In the genomic region with DNA sequence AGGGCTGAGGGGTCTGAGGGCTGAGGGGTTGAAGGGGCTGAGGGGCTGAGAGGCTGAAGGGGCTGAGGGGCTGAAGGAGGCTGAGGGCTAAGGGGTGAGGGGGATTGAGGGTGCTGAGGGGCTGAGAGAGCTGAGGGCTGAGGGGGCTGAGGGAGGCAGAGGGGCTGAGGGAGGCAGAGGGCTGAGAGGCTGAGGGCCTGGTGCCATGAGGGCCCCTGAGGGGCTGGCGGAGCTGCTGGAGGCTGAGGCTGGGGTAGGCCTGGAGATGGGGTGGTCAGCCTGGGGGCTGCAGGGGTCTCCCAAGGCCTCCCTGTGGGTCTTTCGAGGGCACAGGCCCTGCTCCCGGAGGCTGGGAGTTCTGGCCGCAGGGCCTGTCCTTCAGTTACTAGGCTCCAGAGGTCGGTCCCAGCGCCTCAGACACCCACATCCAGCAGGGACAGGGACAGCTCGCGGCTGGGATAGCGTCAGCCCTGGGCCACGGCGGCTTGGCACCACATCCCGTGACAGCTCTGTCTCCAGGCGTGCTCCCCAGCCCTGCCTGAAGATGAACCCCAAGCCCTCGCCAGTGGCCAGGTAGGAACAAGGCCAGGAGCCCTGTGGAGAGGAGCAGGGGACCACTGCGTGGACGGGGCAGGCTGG, we compare ENCODE assay signal across 11 cellular contexts. TPM values are rescaled to one million over a fixed set of nuclear protein-coding genes. Genes with fewer than 3 reads are reported as not detected.
DNase-seq lines count a peak whose midpoint lies in the region; ATAC-seq, FAIRE-seq and TF ChIP-seq lines count a peak whose summit lies in the region.
"Had no signal": no experiment of that assay in that cellular context is flagged by ENCODE, and none has a peak within 500 bp of the region (broad histone marks: within the 10 kb centered on the region; RNA-seq: fewer than 3 reads in every experiment).

No MANE protein-coding gene starts in this region.

- H3K27me3 ChIP-seq in astrocyte (ENCODE audit: insufficient read depth, low read length) (no peaks in the 10 kb centered on the region), mesenchymal stem cell (ENCODE audit: control insufficient read depth in 1 of 2, insufficient read depth in 1 of 2, low read length in 2 of 2) (peaks cover 12 to 39% of the 10 kb centered on the region in 2 experiments), upper lobe of right lung (no peaks in the 10 kb centered on the region), HAP-1 (ENCODE audit: low read depth) (no peaks in the 10 kb centered on the region)
- no peaks in the 10 kb centered on the region for H3K27me3 ChIP-seq in CD8-positive, alpha-beta memory T cell (ENCODE audit: insufficient read depth, low read length, poor library complexity, severe bottlenecking)

- no peaks in the 10 kb centered on the region for H3K79me2 ChIP-seq in astrocyte (ENCODE audit: insufficient read depth, low read length)

- H3K4me2 ChIP-seq in astrocyte (ENCODE audit: low read length) = peak overlapping the region; percentile 85
- peak overlapping the region; percentile 77 for H3K4me2 ChIP-seq in mesenchymal stem cell (ENCODE audit: low read length, poor library complexity, severe bottlenecking)

- H3K14ac ChIP-seq in mesenchymal stem cell (ENCODE audit: low read length in 2 of 2) = no peak overlapping the region

- no peak overlapping the region for H2BK15ac ChIP-seq in mesenchymal stem cell (ENCODE audit: low read depth, poor library complexity, severe bottlenecking)

- H3K23ac ChIP-seq in mesenchymal stem cell (ENCODE audit: low read length in 2 of 2) = no peak overlapping the region

- H3K27ac Mint-ChIP-seq in astrocyte (ENCODE audit: unreplicated experiment) = no peak overlapping the region
- peak overlapping the region in 2 of 8 donors; percentile 32 to 50 for H3K27ac Mint-ChIP-seq in CD8-positive, alpha-beta memory T cell
- H3K27ac Mint-ChIP-seq: IgD-negative memory B cell, nephron had no signal

- TF ChIP-seq CTCF in astrocyte (IDR thresholded peaks at IDR 0.05; ENCODE audit: insufficient read depth, low read depth, low read length) = no peak
- TF ChIP-seq CTCF in upper lobe of right lung (IDR thresholded peaks at IDR 0.05) = no peak

- H3K36me3 Mint-ChIP-seq in astrocyte (ENCODE audit: low read depth, unreplicated experiment) = no peaks in the 10 kb centered on the region
- H3K36me3 Mint-ChIP-seq in CD8-positive, alpha-beta memory T cell = peaks cover 0 to 34% (median 2%) of the 10 kb centered on the region in 3 donors

- H3K27ac ChIP-seq in astrocyte (ENCODE audit: low read depth, low read length) (no peak overlapping the region), mesenchymal stem cell (ENCODE audit: low read length, poor library complexity, severe bottlenecking) (no peak overlapping the region), upper lobe of right lung (no peak overlapping the region)
- no peak overlapping the region for H3K27ac ChIP-seq in CD8-positive, alpha-beta memory T cell (ENCODE audit: low read depth, low read length)
- H3K27ac ChIP-seq: C4-2B had no signal

- H3K9me3 Mint-ChIP-seq in astrocyte (ENCODE audit: unreplicated experiment) = no peaks in the 10 kb centered on the region
- peaks cover 0 to 2% (median 0%) of the 10 kb centered on the region in 5 donors for H3K9me3 Mint-ChIP-seq in CD8-positive, alpha-beta memory T cell
- H3K9me3 Mint-ChIP-seq: IgD-negative memory B cell, nephron had no signal

- WGBS in mesenchymal stem cell = 68% methylated on average over 16 of the region's 16 CpGs

- H3K36me3 ChIP-seq in astrocyte (ENCODE audit: insufficient read depth, low read length) (no peaks in the 10 kb centered on the region), mesenchymal stem cell (ENCODE audit: control insufficient read depth in 1 of 2, insufficient read depth in 2 of 2, low read depth in 1 of 2, low read length in 2 of 2) (no peaks in the 10 kb centered on the region), upper lobe of right lung (no peaks in the 10 kb centered on the region), HAP-1 (replicated peaks) (no peaks in the 10 kb centered on the region)
- peaks cover 7% of the 10 kb centered on the region for H3K36me3 ChIP-seq in CD8-positive, alpha-beta memory T cell (ENCODE audit: insufficient read depth, low read length)

- peaks cover 33% of the 10 kb centered on the region for H3K27me3 Mint-ChIP-seq in astrocyte (ENCODE audit: low read depth, unreplicated experiment)
- H3K27me3 Mint-ChIP-seq in CD8-positive, alpha-beta memory T cell = peaks cover 0 to 2% of the 10 kb centered on the region in 2 donors
- H3K27me3 Mint-ChIP-seq: IgD-negative memory B cell had no signal

- peak overlapping the region; percentile 28 for H3K4me3 ChIP-seq in astrocyte (ENCODE audit: insufficient read depth, low read depth, low read length)
- H3K4me3 ChIP-seq in mesenchymal stem cell (ENCODE audit: insufficient read depth in 1 of 2, low read depth in 1 of 2, low read length in 2 of 2) = peak overlapping the region in 1 of 2 experiments; percentile 69
- no peak overlapping the region for H3K4me3 ChIP-seq in upper lobe of right lung
- no peak overlapping the region for H3K4me3 ChIP-seq in HAP-1
- H3K4me3 ChIP-seq in CD8-positive, alpha-beta memory T cell (ENCODE audit: low read length) = no peak overlapping the region

- H4K8ac ChIP-seq in mesenchymal stem cell (ENCODE audit: low read length) = no peak overlapping the region

- intact Hi-C loops in Right ventricle myocardium superior (cut with DNase I) (no loop called here), Right ventricle myocardium inferior (cut with DNase I) (no loop called here), upper lobe of right lung (cut with DNase I) (no loop called here)

- H2AK5ac ChIP-seq in mesenchymal stem cell (ENCODE audit: low read length, severe bottlenecking) = no peak overlapping the region

- POLR2A ChIA-PET in CD8-positive, alpha-beta memory T cell (lab: Charles Lee) = no interaction called here

- H3K4me1 ChIP-seq in astrocyte (ENCODE audit: insufficient read depth, low read length) = peaks cover 6% of the 10 kb centered on the region
- peaks cover 9% of the 10 kb centered on the region for H3K4me1 ChIP-seq in mesenchymal stem cell (ENCODE audit: control insufficient read depth, insufficient read depth, low read depth, low read length)
- peaks cover 8% of the 10 kb centered on the region for H3K4me1 ChIP-seq in upper lobe of right lung
- H3K4me1 ChIP-seq in HAP-1 = no peaks in the 10 kb centered on the region
- H3K4me1 ChIP-seq in CD8-positive, alpha-beta memory T cell (ENCODE audit: insufficient read depth, low read length) = peaks cover 11% of the 10 kb centered on the region

- in situ Hi-C loops in HAP-1 (cut with MboI; ENCODE audit: low sequenced_read_pairs) = no loop called here

- H2AFZ ChIP-seq in astrocyte (ENCODE audit: low read depth, low read length) (peak overlapping the region; percentile 92), mesenchymal stem cell (ENCODE audit: low read depth, low read length) (no peak overlapping the region)

- no peaks in the 10 kb centered on the region for H4K20me1 ChIP-seq in astrocyte (ENCODE audit: insufficient read depth, low read length)

- peak overlapping the region; percentile 27 for H3K9ac ChIP-seq in astrocyte (ENCODE audit: low read length)
- H3K9ac ChIP-seq in mesenchymal stem cell (ENCODE audit: low read length) = peak overlapping the region; percentile 62

- DNase-seq in Right ventricle myocardium superior = no peak
- DNase-seq in Right ventricle myocardium inferior (ENCODE audit: missing footprints) = no peak
- no peak for DNase-seq in astrocyte (ENCODE audit: low read depth)
- no peak for DNase-seq in mesenchymal stem cell
- peak; percentile 52 for DNase-seq in upper lobe of right lung
- no peak for DNase-seq in HAP-1 (ENCODE audit: low spot score in 2 of 2)
- DNase-seq in CD8-positive, alpha-beta memory T cell = no peak

- ATAC-seq in Right ventricle myocardium superior (ENCODE audit: poor library complexity) (peak; percentile 23), Right ventricle myocardium inferior (no peak), upper lobe of right lung (peak; percentile 8), GM19035 (IDR thresholded peaks at IDR 0.05; ENCODE audit: unreplicated experiment) (no peak)

- no peaks in the 10 kb centered on the region for H3K4me1 Mint-ChIP-seq in astrocyte (ENCODE audit: low read depth, unreplicated experiment)
- H3K4me1 Mint-ChIP-seq in CD8-positive, alpha-beta memory T cell = peaks cover 14 to 25% (median 20%) of the 10 kb centered on the region in 3 donors
- H3K4me1 Mint-ChIP-seq: nephron had no signal

- H3K9me3 ChIP-seq in astrocyte (ENCODE audit: insufficient read depth, low read depth, low read length) (no peaks in the 10 kb centered on the region), mesenchymal stem cell (ENCODE audit: control insufficient read depth, low read length) (no peaks in the 10 kb centered on the region), upper lobe of right lung (no peaks in the 10 kb centered on the region), HAP-1 (no peaks in the 10 kb centered on the region)
- H3K9me3 ChIP-seq in CD8-positive, alpha-beta memory T cell (ENCODE audit: low read length) = no peaks in the 10 kb centered on the region

- H3K79me1 ChIP-seq in mesenchymal stem cell (replicated peaks; ENCODE audit: low read length, poor library complexity, severe bottlenecking) = no peaks in the 10 kb centered on the region

- no peak overlapping the region for H3K4me3 Mint-ChIP-seq in astrocyte (ENCODE audit: unreplicated experiment)
- no peak overlapping the region for H3K4me3 Mint-ChIP-seq in CD8-positive, alpha-beta memory T cell
- H3K4me3 Mint-ChIP-seq: IgD-negative memory B cell, nephron had no signal

- no peak overlapping the region for H2BK12ac ChIP-seq in mesenchymal stem cell (ENCODE audit: low read length in 2 of 2)

- H3K18ac ChIP-seq in mesenchymal stem cell (ENCODE audit: low read depth in 1 of 2, low read length in 2 of 2) = no peak overlapping the region

- FAIRE-seq in astrocyte (lab: Jason Lieb, UNC) = no peak

- no peak overlapping the region for H3K4ac ChIP-seq in mesenchymal stem cell (ENCODE audit: low read depth in 1 of 2, low read length in 2 of 2)

- no peak overlapping the region for H2BK5ac ChIP-seq in mesenchymal stem cell (ENCODE audit: low read depth, low read length, poor library complexity, severe bottlenecking)

- H4K91ac ChIP-seq in mesenchymal stem cell (ENCODE audit: low read length) = no peak overlapping the region

- H2BK120ac ChIP-seq in mesenchymal stem cell (ENCODE audit: low read depth, low read length) = no peak overlapping the region

- CTCF ChIA-PET in CD8-positive, alpha-beta memory T cell (lab: Charles Lee) = interaction anchor here (3.7 kb wide), 1 partner anchor 11 kb away, joined by 16 read pairs; no protein-coding TSS in a partner anchor

RNA-seq across cellular contexts. Expression of a gene that starts 16.9 kb away (rescaled TPM):
- total RNA-seq in Right ventricle myocardium superior = 0.97 TPM
- 1.9 TPM for total RNA-seq in Right ventricle myocardium inferior
- 0.11 and 0.19 TPM in 2 replicates for total RNA-seq in astrocyte
- polyA plus RNA-seq in mesenchymal stem cell (2013, experiment 1 of 2) = not detected
- not detected for polyA plus RNA-seq in mesenchymal stem cell (2013, experiment 2 of 2)
- total RNA-seq in upper lobe of right lung = 21.0 TPM
- total RNA-seq in CD8-positive, alpha-beta memory T cell = 100 to 1,000 TPM; 363 to 374 TPM
- polyA plus RNA-seq in CD8-positive, alpha-beta memory T cell = 182 TPM

RNA-seq across cellular contexts. Expression of a gene that starts 38.0 kb away (rescaled TPM):
- total RNA-seq in Right ventricle myocardium superior = 30.3 TPM
- total RNA-seq in Right ventricle myocardium inferior = 38.7 TPM
- 57.6 and 62.0 TPM in 2 replicates for total RNA-seq in astrocyte
- 39.8 TPM for polyA plus RNA-seq in mesenchymal stem cell (2013, experiment 1 of 2)
- polyA plus RNA-seq in mesenchymal stem cell (2013, experiment 2 of 2) = 39.9 TPM
- 40.2 TPM for total RNA-seq in upper lobe of right lung
- total RNA-seq in CD8-positive, alpha-beta memory T cell = 10 to 100 TPM; 70.6 to 74.8 TPM
- 81.1 TPM for polyA plus RNA-seq in CD8-positive, alpha-beta memory T cell

Comparison
In these comparisons a context has a peak if more than half of its experiments do, and no peak if none do; other contexts are left out.
1. ATAC-seq: peak in Right ventricle myocardium superior (single experiment) and upper lobe of right lung (single experiment); none in Right ventricle myocardium inferior (single experiment) and GM19035 (single experiment).
2. RNA of a gene that starts 16.9 kb away (total RNA-seq): 363 to 374 TPM in CD8-positive, alpha-beta memory T cell; 21.0 TPM in upper lobe of right lung (single experiment), 1.9 TPM in Right ventricle myocardium inferior (single experiment), 0.97 TPM in Right ventricle myocardium superior (single experiment) and 0.11 to 0.19 TPM in astrocyte; every median in the first group is over 10 times any median in the second.